In the genomic region with DNA sequence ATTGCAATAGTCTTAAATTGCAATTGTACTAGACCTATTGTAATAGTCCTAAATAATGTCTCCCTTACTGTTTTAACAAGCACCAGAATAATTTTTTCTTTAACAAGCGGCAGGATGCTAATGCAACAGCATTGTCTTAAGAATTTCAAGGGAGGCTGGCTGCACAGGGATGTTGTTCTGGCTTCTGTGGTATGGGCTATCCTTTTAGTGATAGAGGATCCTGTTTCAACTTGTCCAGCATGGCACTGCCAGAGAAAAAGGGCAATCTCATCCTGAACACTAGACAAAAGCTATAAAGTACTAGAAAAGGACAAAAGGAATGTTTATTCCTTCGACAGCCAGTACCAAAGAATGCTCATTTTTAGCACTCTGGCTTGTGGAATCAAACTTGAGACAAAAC, we compare ENCODE assay signal across 31 cellular contexts.
"Had no signal": no experiment of that assay in that cellular context is flagged by ENCODE, and none has a peak within 500 bp of the region (broad histone marks: within the 10 kb centered on the region; RNA-seq: fewer than 3 reads in every experiment).

No MANE protein-coding gene starts in this region.

- H3K36me3 ChIP-seq: adrenal gland had no signal

- H3K9me3 ChIP-seq: adrenal gland had no signal

- H3K36me3 Mint-ChIP-seq: activated CD4-positive, alpha-beta memory T cell treated with anti-CD3 and anti-CD28 coated beads for 36 hours; activated CD8-positive, alpha-beta memory T cell treated with anti-CD3 and anti-CD28 coated beads, Interleukin-2, amount 10 ng/mL, durations not matched to agents 7 days and 5 days; activated naive CD4-positive, alpha-beta T cell treated with anti-CD3 and anti-CD28 coated beads, Interleukin-2, amount 50 U/mL, for 24 hours; activated naive CD8-positive, alpha-beta T cell treated with anti-CD3 and anti-CD28 coated beads for 36 hours; brain had no signal

- H3K27ac Mint-ChIP-seq: activated CD4-positive, alpha-beta memory T cell treated with anti-CD3 and anti-CD28 coated beads for 36 hours; activated CD4-positive, alpha-beta T cell treated with anti-CD3 and anti-CD28 coated beads for 36 hours; activated CD4-positive, alpha-beta T cell treated with anti-CD3 and anti-CD28 coated beads, Interleukin-2, amount 10 ng/mL, durations not matched to agents 24 days and 14 days; activated CD8-positive, alpha-beta memory T cell treated with anti-CD3 and anti-CD28 coated beads, Interleukin-2, amount 10 ng/mL, durations not matched to agents 7 days and 5 days; activated CD8-positive, alpha-beta T cell treated with anti-CD3 and anti-CD28 coated beads, Interleukin-2, amount 10 ng/mL, durations not matched to agents 7 days and 5 days; activated naive CD4-positive, alpha-beta T cell treated with anti-CD3 and anti-CD28 coated beads for 36 hours; activated naive CD4-positive, alpha-beta T cell treated with anti-CD3 and anti-CD28 coated beads, Interleukin-2, amount 50 U/mL, for 24 hours; activated naive CD8-positive, alpha-beta T cell treated with anti-CD3 and anti-CD28 coated beads for 36 hours; activated naive CD8-positive, alpha-beta T cell treated with anti-CD3 and anti-CD28 coated beads, Interleukin-2, amount 50 U/mL, for 24 hours; activated T-helper 1 cell treated with anti-CD3 and anti-CD28 coated beads, Interleukin-12 subunit alpha, Interleukin-12 subunit beta, Interleukin-2, Interleukin-4 antibody, amounts not matched to agents 30 ng/mL and 10 ng/mL and 1 ng/mL, durations not matched to agents 14 hours and 24 hours and 36 hours; activated T-helper 2 cell treated with anti-CD3 and anti-CD28 coated beads, Interferon-gamma antibody, Interleukin-2, Interleukin-4, amounts not matched to agents 10 μg/mL and 5 μg/mL and 100 μg/mL, durations not matched to agents 14 hours and 24 hours and 36 hours; brain; effector memory CD8-positive, alpha-beta T cell had no signal

- H3K4me3 ChIP-seq: adrenal gland had no signal

- FAIRE-seq: colon, frontal cortex had no signal

- H3K27me3 ChIP-seq: adrenal gland had no signal

- H3K27ac ChIP-seq: adrenal gland had no signal

- H3K27me3 Mint-ChIP-seq: activated CD4-positive, alpha-beta memory T cell treated with anti-CD3 and anti-CD28 coated beads for 36 hours; activated CD4-positive, alpha-beta T cell treated with anti-CD3 and anti-CD28 coated beads for 36 hours; activated CD4-positive, alpha-beta T cell treated with anti-CD3 and anti-CD28 coated beads, Interleukin-2, amount 10 ng/mL, durations not matched to agents 24 days and 14 days; activated CD8-positive, alpha-beta memory T cell treated with anti-CD3 and anti-CD28 coated beads, Interleukin-2, amount 10 ng/mL, durations not matched to agents 7 days and 5 days; activated naive CD4-positive, alpha-beta T cell treated with anti-CD3 and anti-CD28 coated beads, Interleukin-2, amount 50 U/mL, for 24 hours; activated naive CD8-positive, alpha-beta T cell treated with anti-CD3 and anti-CD28 coated beads for 36 hours; activated naive CD8-positive, alpha-beta T cell treated with anti-CD3 and anti-CD28 coated beads, Interleukin-2, amount 50 U/mL, for 24 hours; effector memory CD8-positive, alpha-beta T cell had no signal

- H3K9me3 Mint-ChIP-seq: activated naive CD4-positive, alpha-beta T cell treated with anti-CD3 and anti-CD28 coated beads for 36 hours; activated naive CD4-positive, alpha-beta T cell treated with anti-CD3 and anti-CD28 coated beads, Interleukin-2, amount 50 U/mL, for 24 hours had no signal

- H3K4me3 Mint-ChIP-seq: activated CD4-positive, alpha-beta memory T cell treated with anti-CD3 and anti-CD28 coated beads for 36 hours; activated CD4-positive, alpha-beta T cell treated with anti-CD3 and anti-CD28 coated beads for 36 hours; activated CD4-positive, alpha-beta T cell treated with anti-CD3 and anti-CD28 coated beads, Interleukin-2, amount 10 ng/mL, durations not matched to agents 24 days and 14 days; activated CD8-positive, alpha-beta memory T cell treated with anti-CD3 and anti-CD28 coated beads, Interleukin-2, amount 10 ng/mL, durations not matched to agents 7 days and 5 days; activated CD8-positive, alpha-beta T cell treated with anti-CD3 and anti-CD28 coated beads, Interleukin-2, amount 10 ng/mL, durations not matched to agents 7 days and 5 days; activated naive CD4-positive, alpha-beta T cell treated with anti-CD3 and anti-CD28 coated beads for 36 hours; activated naive CD4-positive, alpha-beta T cell treated with anti-CD3 and anti-CD28 coated beads, Interleukin-2, amount 50 U/mL, for 24 hours; activated naive CD8-positive, alpha-beta T cell treated with anti-CD3 and anti-CD28 coated beads for 36 hours; activated naive CD8-positive, alpha-beta T cell treated with anti-CD3 and anti-CD28 coated beads, Interleukin-2, amount 50 U/mL, for 24 hours; activated T-helper 1 cell treated with anti-CD3 and anti-CD28 coated beads, Interleukin-12 subunit alpha, Interleukin-12 subunit beta, Interleukin-2, Interleukin-4 antibody, amounts not matched to agents 30 ng/mL and 10 ng/mL and 1 ng/mL, durations not matched to agents 14 hours and 24 hours and 36 hours; brain; effector memory CD8-positive, alpha-beta T cell had no signal

- DNase-seq: activated CD4-positive, alpha-beta memory T cell treated with anti-CD3 and anti-CD28 coated beads for 36 hours; activated CD4-positive, alpha-beta T cell treated with anti-CD3 and anti-CD28 coated beads for 36 hours; activated CD4-positive, alpha-beta T cell treated with anti-CD3 and anti-CD28 coated beads, Interleukin-2, amount 10 ng/mL, durations not matched to agents 24 days and 14 days; activated CD4-positive, CD25-positive, alpha-beta regulatory T cell; activated CD4-positive, CD25-positive, alpha-beta regulatory T cell treated with anti-CD3 and anti-CD28 coated beads, Interleukin-2, amount 50 U/mL, for 72 hours; activated CD8-positive, alpha-beta memory T cell treated with anti-CD3 and anti-CD28 coated beads, Interleukin-2, amount 10 ng/mL, durations not matched to agents 7 days and 5 days; activated CD8-positive, alpha-beta memory T cell treated with anti-CD3 and anti-CD28 coated beads, Interleukin-2, amount 50 U/mL, for 4 hours; activated CD8-positive, alpha-beta T cell treated with anti-CD3 and anti-CD28 coated beads, Interleukin-2, amount 10 ng/mL, durations not matched to agents 7 days and 5 days; activated effector memory CD4-positive, alpha-beta T cell treated with anti-CD3 and anti-CD28 coated beads, Interleukin-2, amount 50 U/mL, for 16 hours; activated naive CD4-positive, alpha-beta T cell treated with anti-CD3 and anti-CD28 coated beads for 36 hours; activated naive CD8-positive, alpha-beta T cell treated with anti-CD3 and anti-CD28 coated beads for 36 hours; activated naive CD8-positive, alpha-beta T cell treated with anti-CD3 and anti-CD28 coated beads, Interleukin-2, amount 50 U/mL, for 24 hours; activated T-cell treated with anti-CD3 and anti-CD28 coated beads, Interleukin-2, amount 50 U/mL, for 1 hour; activated T-cell treated with anti-CD3 and anti-CD28 coated beads, Interleukin-2, amount 50 U/mL, for 48 hours; adrenal gland; amygdala; aorta; caudate nucleus; cortex of kidney; dermis blood vessel endothelial cell; effector CD4-positive, alpha-beta T cell; effector memory CD8-positive, alpha-beta T cell; foreskin fibroblast; head of caudate nucleus; T-helper 2 cell had no signal

- H3K4me1 ChIP-seq: adrenal gland had no signal

- H3K4me1 Mint-ChIP-seq: activated CD4-positive, alpha-beta T cell treated with anti-CD3 and anti-CD28 coated beads for 36 hours; activated CD4-positive, alpha-beta T cell treated with anti-CD3 and anti-CD28 coated beads, Interleukin-2, amount 10 ng/mL, durations not matched to agents 24 days and 14 days; activated CD8-positive, alpha-beta memory T cell treated with anti-CD3 and anti-CD28 coated beads, Interleukin-2, amount 10 ng/mL, durations not matched to agents 7 days and 5 days; activated naive CD4-positive, alpha-beta T cell treated with anti-CD3 and anti-CD28 coated beads, Interleukin-2, amount 50 U/mL, for 24 hours; activated naive CD8-positive, alpha-beta T cell treated with anti-CD3 and anti-CD28 coated beads for 36 hours; activated naive CD8-positive, alpha-beta T cell treated with anti-CD3 and anti-CD28 coated beads, Interleukin-2, amount 50 U/mL, for 24 hours had no signal
